1 cellular context compared by ENCODE assay signal in genomic region chr17:78128616-78129384, GRCh38.
TF ChIP-seq lines count a peak whose summit lies in the region.

A gene with protein sequence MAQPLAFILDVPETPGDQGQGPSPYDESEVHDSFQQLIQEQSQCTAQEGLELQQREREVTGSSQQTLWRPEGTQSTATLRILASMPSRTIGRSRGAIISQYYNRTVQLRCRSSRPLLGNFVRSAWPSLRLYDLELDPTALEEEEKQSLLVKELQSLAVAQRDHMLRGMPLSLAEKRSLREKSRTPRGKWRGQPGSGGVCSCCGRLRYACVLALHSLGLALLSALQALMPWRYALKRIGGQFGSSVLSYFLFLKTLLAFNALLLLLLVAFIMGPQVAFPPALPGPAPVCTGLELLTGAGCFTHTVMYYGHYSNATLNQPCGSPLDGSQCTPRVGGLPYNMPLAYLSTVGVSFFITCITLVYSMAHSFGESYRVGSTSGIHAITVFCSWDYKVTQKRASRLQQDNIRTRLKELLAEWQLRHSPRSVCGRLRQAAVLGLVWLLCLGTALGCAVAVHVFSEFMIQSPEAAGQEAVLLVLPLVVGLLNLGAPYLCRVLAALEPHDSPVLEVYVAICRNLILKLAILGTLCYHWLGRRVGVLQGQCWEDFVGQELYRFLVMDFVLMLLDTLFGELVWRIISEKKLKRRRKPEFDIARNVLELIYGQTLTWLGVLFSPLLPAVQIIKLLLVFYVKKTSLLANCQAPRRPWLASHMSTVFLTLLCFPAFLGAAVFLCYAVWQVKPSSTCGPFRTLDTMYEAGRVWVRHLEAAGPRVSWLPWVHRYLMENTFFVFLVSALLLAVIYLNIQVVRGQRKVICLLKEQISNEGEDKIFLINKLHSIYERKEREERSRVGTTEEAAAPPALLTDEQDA (minus strand): TSS chr17:78128755. CDS start chr17:78126832, 1,923 bp downstream.

TF ChIP-seq in HepG2, 621 proteins besides CTCF, POLR2A, EP300 and RAD21 (continued from another document):
- TF ChIP-seq, protein P1, sequence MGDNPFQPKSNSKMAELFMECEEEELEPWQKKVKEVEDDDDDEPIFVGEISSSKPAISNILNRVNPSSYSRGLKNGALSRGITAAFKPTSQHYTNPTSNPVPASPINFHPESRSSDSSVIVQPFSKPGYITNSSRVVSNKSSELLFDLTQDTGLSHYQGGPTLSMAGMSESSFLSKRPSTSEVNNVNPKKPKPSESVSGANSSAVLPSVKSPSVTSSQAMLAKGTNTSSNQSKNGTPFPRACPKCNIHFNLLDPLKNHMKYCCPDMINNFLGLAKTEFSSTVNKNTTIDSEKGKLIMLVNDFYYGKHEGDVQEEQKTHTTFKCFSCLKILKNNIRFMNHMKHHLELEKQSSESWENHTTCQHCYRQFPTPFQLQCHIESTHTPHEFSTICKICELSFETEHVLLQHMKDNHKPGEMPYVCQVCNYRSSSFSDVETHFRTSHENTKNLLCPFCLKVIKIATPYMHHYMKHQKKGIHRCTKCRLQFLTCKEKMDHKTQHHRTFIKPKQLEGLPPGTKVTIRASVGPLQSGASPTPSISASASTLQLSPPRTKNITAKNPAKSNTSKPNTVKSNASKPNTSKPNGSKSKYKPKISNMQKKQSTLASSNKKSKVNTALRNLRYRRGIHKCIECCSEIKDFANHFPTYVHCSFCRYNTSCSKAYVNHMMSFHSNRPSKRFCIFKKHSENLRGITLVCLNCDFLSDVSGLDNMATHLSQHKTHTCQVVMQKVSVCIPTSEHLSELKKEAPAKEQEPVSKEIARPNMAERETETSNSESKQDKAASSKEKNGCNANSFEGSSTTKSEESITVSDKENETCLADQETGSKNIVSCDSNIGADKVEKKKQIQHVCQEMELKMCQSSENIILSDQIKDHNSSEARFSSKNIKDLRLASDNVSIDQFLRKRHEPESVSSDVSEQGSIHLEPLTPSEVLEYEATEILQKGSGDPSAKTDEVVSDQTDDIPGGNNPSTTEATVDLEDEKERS (CRISPR knock-in tag; IDR thresholded peaks at IDR 0.05), result no peak
- TF ChIP-seq, protein P2, sequence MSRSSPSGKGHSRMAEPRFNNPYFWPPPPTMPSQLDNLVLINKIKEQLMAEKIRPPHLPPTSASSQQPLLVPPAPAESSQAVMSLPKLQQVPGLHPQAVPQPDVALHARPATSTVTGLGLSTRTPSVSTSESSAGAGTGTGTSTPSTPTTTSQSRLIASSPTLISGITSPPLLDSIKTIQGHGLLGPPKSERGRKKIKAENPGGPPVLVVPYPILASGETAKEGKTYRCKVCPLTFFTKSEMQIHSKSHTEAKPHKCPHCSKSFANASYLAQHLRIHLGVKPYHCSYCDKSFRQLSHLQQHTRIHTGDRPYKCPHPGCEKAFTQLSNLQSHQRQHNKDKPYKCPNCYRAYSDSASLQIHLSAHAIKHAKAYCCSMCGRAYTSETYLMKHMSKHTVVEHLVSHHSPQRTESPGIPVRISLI (CRISPR knock-in tag; IDR thresholded peaks at IDR 0.05; ENCODE audit: borderline replicate concordance), result no peak
- TF ChIP-seq ZC3H13 (CRISPR knock-in tag; IDR thresholded peaks at IDR 0.05), result no peak; the same call in 1 of the 2 replicates
- TF ChIP-seq PHF5A (CRISPR knock-in tag; IDR thresholded peaks at IDR 0.05; ENCODE audit: low read depth, unreplicated experiment), result no peak
- no peak for TF ChIP-seq ZNF749 (CRISPR knock-in tag; IDR thresholded peaks at IDR 0.05; ENCODE audit: borderline replicate concordance)
- no peak; the same call in 1 of the 2 replicates for TF ChIP-seq PPARG (CRISPR knock-in tag; conservative IDR thresholded peaks at IDR 0.05)
- 0 out of 2 replicates have a peak, but pooled peaks have one; percentile 46 for TF ChIP-seq SSRP1 (CRISPR knock-in tag; IDR thresholded peaks at IDR 0.05)
- no peak for TF ChIP-seq MED8 (CRISPR knock-in tag; IDR thresholded peaks at IDR 0.05; ENCODE audit: insufficient replicate concordance)
- TF ChIP-seq ZNF660 (CRISPR knock-in tag; IDR thresholded peaks at IDR 0.05; ENCODE audit: borderline replicate concordance, low read depth), result no peak
- no peak for TF ChIP-seq AGO1 (IDR thresholded peaks at IDR 0.05; ENCODE audit: low read depth, low read length, poor library complexity, severe bottlenecking)
- peak; percentile 10; the same call in 1 of the 2 replicates for TF ChIP-seq ZNF441 (CRISPR knock-in tag; IDR thresholded peaks at IDR 0.05; ENCODE audit: borderline replicate concordance)
- peak; percentile 55; the same call in 1 of the 2 replicates for TF ChIP-seq ZNF30 (CRISPR knock-in tag; IDR thresholded peaks at IDR 0.05)
- TF ChIP-seq, protein P3, sequence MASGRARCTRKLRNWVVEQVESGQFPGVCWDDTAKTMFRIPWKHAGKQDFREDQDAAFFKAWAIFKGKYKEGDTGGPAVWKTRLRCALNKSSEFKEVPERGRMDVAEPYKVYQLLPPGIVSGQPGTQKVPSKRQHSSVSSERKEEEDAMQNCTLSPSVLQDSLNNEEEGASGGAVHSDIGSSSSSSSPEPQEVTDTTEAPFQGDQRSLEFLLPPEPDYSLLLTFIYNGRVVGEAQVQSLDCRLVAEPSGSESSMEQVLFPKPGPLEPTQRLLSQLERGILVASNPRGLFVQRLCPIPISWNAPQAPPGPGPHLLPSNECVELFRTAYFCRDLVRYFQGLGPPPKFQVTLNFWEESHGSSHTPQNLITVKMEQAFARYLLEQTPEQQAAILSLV (CRISPR knock-in tag; IDR thresholded peaks at IDR 0.05; ENCODE audit: borderline replicate concordance), result no peak
- TF ChIP-seq ZFX (CRISPR knock-in tag; IDR thresholded peaks at IDR 0.05; ENCODE audit: low read depth), result peak; percentile 36; the same call in 1 of the 2 replicates
- peak; percentile 54; the same call in 1 of the 2 replicates for TF ChIP-seq SOX5 (CRISPR knock-in tag; IDR thresholded peaks at IDR 0.05; ENCODE audit: borderline replicate concordance)
- no peak for TF ChIP-seq CBX2 (IDR thresholded peaks at IDR 0.05; ENCODE audit: low read depth, low read length)
- TF ChIP-seq CBX2 (CRISPR knock-in tag; IDR thresholded peaks at IDR 0.05; ENCODE audit: low read depth), result no peak
- no peak for TF ChIP-seq NFYC (CRISPR knock-in tag; IDR thresholded peaks at IDR 0.05)
- no peak; the same call in 1 of the 2 replicates for TF ChIP-seq ZNF510 (CRISPR knock-in tag; IDR thresholded peaks at IDR 0.05; ENCODE audit: low read depth)
- TF ChIP-seq GATAD1 (CRISPR knock-in tag; IDR thresholded peaks at IDR 0.05), result peak; percentile 23; the same call in 1 of the 2 replicates
- no peak for TF ChIP-seq ZFAT (CRISPR knock-in tag; conservative IDR thresholded peaks at IDR 0.05)
- TF ChIP-seq EED (CRISPR knock-in tag; IDR thresholded peaks at IDR 0.05), result 0 out of 2 replicates have a peak, but pooled peaks have one; percentile 73
- TF ChIP-seq ZNF792 (CRISPR knock-in tag; IDR thresholded peaks at IDR 0.05), result no peak
- TF ChIP-seq GABPA (IDR thresholded peaks at IDR 0.05; ENCODE audit: low read depth, low read length), result no peak
- TF ChIP-seq GABPA (CRISPR knock-in tag; IDR thresholded peaks at IDR 0.05; ENCODE audit: low read depth), result peak; percentile 80
- TF ChIP-seq DZIP1 (CRISPR knock-in tag; IDR thresholded peaks at IDR 0.05), result no peak
- no peak for TF ChIP-seq PCBP2 (optimal IDR thresholded peaks at IDR 0.05; ENCODE audit: low read depth, low read length, poor library complexity, severe bottlenecking)
- no peak for TF ChIP-seq ZNF512 (CRISPR knock-in tag; IDR thresholded peaks at IDR 0.05)
- no peak for TF ChIP-seq CSRNP2 (CRISPR knock-in tag; conservative IDR thresholded peaks at IDR 0.05; ENCODE audit: low read depth)
- peak; percentile 91 for TF ChIP-seq ZNF564 (CRISPR knock-in tag; IDR thresholded peaks at IDR 0.05)
- TF ChIP-seq GPN1 (CRISPR knock-in tag; IDR thresholded peaks at IDR 0.05; ENCODE audit: borderline replicate concordance), result no peak
- peak; percentile 63 for TF ChIP-seq TBX2 (CRISPR knock-in tag; IDR thresholded peaks at IDR 0.05; ENCODE audit: borderline replicate concordance)
- no peak for TF ChIP-seq NAIF1 (CRISPR knock-in tag; IDR thresholded peaks at IDR 0.05; ENCODE audit: borderline replicate concordance)
- TF ChIP-seq, protein P4, sequence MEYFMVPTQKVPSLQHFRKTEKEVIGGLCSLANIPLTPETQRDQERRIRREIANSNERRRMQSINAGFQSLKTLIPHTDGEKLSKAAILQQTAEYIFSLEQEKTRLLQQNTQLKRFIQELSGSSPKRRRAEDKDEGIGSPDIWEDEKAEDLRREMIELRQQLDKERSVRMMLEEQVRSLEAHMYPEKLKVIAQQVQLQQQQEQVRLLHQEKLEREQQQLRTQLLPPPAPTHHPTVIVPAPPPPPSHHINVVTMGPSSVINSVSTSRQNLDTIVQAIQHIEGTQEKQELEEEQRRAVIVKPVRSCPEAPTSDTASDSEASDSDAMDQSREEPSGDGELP (IDR thresholded peaks at IDR 0.05; ENCODE audit: borderline replicate concordance, low read depth), result peak; percentile 51; the same call in 1 of the 2 replicates
- TF ChIP-seq TAF15 (IDR thresholded peaks at IDR 0.05; ENCODE audit: low read depth, low read length, poor library complexity, severe bottlenecking), result no peak
- no peak for TF ChIP-seq FOXM1 (CRISPR knock-in tag; IDR thresholded peaks at IDR 0.05)
- no peak for TF ChIP-seq ZNF124 (CRISPR knock-in tag; IDR thresholded peaks at IDR 0.05)
- TF ChIP-seq NFIB (CRISPR knock-in tag; IDR thresholded peaks at IDR 0.05; ENCODE audit: borderline replicate concordance), result no peak
- TF ChIP-seq KDM5B (CRISPR knock-in tag; IDR thresholded peaks at IDR 0.05; ENCODE audit: borderline replicate concordance), result no peak; the same call in 1 of the 2 replicates
